ENCODE assay signal across 8 cellular contexts in genomic region chr4:6716018-6716911, GRCh38. TPM values are rescaled to one million over a fixed set of nuclear protein-coding genes. Genes with fewer than 3 reads are reported as not detected.
A peak's percentile ranks its signal among the peaks of the same experiment; 100 is the strongest.
DNase-seq lines count a peak whose midpoint lies in the region; ATAC-seq lines count a peak whose summit lies in the region.

TSS of gene BLOC1S4 (plus strand) at chr4:6716174. CDS start at chr4:6716210, 36 bp downstream.

- peak within 1 kb of the TSS; percentile 92 for H3K27ac Mint-ChIP-seq in activated T-helper 17 cell treated with anti-CD3 and anti-CD28 coated beads, Interleukin-2, amount 50 U/mL, for 72 hours
- peak within 1 kb of the TSS; percentile 92 to 95 for H3K27ac Mint-ChIP-seq in natural killer cell treated with Interleukin-12 subunit alpha and Interleukin-12 subunit beta and Interleukin-15 and Interleukin-18, amount 100 ng/mL, for 72 hours

- peak; percentile 79 for ATAC-seq in GM21723 (IDR thresholded peaks at IDR 0.05; ENCODE audit: unreplicated experiment)
- ATAC-seq in activated T-helper 17 cell treated with anti-CD3 and anti-CD28 coated beads, Interleukin-2, amount 50 U/mL, for 72 hours (replicated peaks) = peak; percentile 85
- ATAC-seq in natural killer cell treated with Interleukin-12 subunit alpha and Interleukin-12 subunit beta and Interleukin-15 and Interleukin-18, amount 100 ng/mL, for 72 hours = peak; percentile 94 to 95

- no peaks in the 10 kb centered on the region for H3K9me3 Mint-ChIP-seq in activated T-helper 17 cell treated with anti-CD3 and anti-CD28 coated beads, Interleukin-2, amount 50 U/mL, for 72 hours
- H3K9me3 Mint-ChIP-seq in natural killer cell treated with Interleukin-12 subunit alpha and Interleukin-12 subunit beta and Interleukin-15 and Interleukin-18, amount 100 ng/mL, for 72 hours = no peaks in the 10 kb centered on the region

- DNase-seq in DMS79 treated with DMSO at 0.1 percent for 48 hours (lab: John Stamatoyannopoulos, UW) (peak; percentile 44), KG1 (lab: John Stamatoyannopoulos, UW) (peak; percentile 86), RPMI7951 (ENCODE audit: low read depth) (peak; percentile 85), fibroblast of peridontal ligament (ENCODE audit: extremely low read depth) (peak; percentile 88)
- peak; percentile 93 for DNase-seq in natural killer cell treated with Interleukin-12 subunit alpha and Interleukin-12 subunit beta and Interleukin-15 and Interleukin-18, amount 100 ng/mL, for 72 hours (ENCODE audit: low spot score)
- DNase-seq in stimulated activated naive CD4-positive, alpha-beta T cell treated with Interleukin-2 at 50 U/mL for 16 hours (lab: John Stamatoyannopoulos, UW) = peak; percentile 80

- H3K4me3 Mint-ChIP-seq in activated T-helper 17 cell treated with anti-CD3 and anti-CD28 coated beads, Interleukin-2, amount 50 U/mL, for 72 hours = peak within 1 kb of the TSS; percentile 87
- H3K4me3 Mint-ChIP-seq in natural killer cell treated with Interleukin-12 subunit alpha and Interleukin-12 subunit beta and Interleukin-15 and Interleukin-18, amount 100 ng/mL, for 72 hours = peak within 1 kb of the TSS; percentile 90

- H3K36me3 Mint-ChIP-seq in activated T-helper 17 cell treated with anti-CD3 and anti-CD28 coated beads, Interleukin-2, amount 50 U/mL, for 72 hours (ENCODE audit: low read depth) = peaks cover 22% of the 10 kb centered on the region
- no peaks in the 10 kb centered on the region for H3K36me3 Mint-ChIP-seq in natural killer cell treated with Interleukin-12 subunit alpha and Interleukin-12 subunit beta and Interleukin-15 and Interleukin-18, amount 100 ng/mL, for 72 hours

- H3K27me3 Mint-ChIP-seq in activated T-helper 17 cell treated with anti-CD3 and anti-CD28 coated beads, Interleukin-2, amount 50 U/mL, for 72 hours = no peaks in the 10 kb centered on the region
- no peaks in the 10 kb centered on the region for H3K27me3 Mint-ChIP-seq in natural killer cell treated with Interleukin-12 subunit alpha and Interleukin-12 subunit beta and Interleukin-15 and Interleukin-18, amount 100 ng/mL, for 72 hours

- peaks cover 13% of the 10 kb centered on the region for H3K4me1 Mint-ChIP-seq in activated T-helper 17 cell treated with anti-CD3 and anti-CD28 coated beads, Interleukin-2, amount 50 U/mL, for 72 hours
- peaks cover 27 to 29% of the 10 kb centered on the region in 2 donors for H3K4me1 Mint-ChIP-seq in natural killer cell treated with Interleukin-12 subunit alpha and Interleukin-12 subunit beta and Interleukin-15 and Interleukin-18, amount 100 ng/mL, for 72 hours (ENCODE audit: low read depth in 2 of 2)

RNA-seq across cellular contexts. Expression of gene BLOC1S4, which starts in this region (rescaled TPM):
- 11.5 and 21.2 TPM in 2 replicates for total RNA-seq in RPMI7951 (2014; rRNA removed; shearing (Covaris generic))
- 10 to 100 TPM; 15.9 to 17.7 TPM for total RNA-seq in activated T-helper 17 cell treated with anti-CD3 and anti-CD28 coated beads, Interleukin-2, amount 50 U/mL, for 72 hours
- total RNA-seq in natural killer cell treated with Interleukin-12 subunit alpha and Interleukin-12 subunit beta and Interleukin-15 and Interleukin-18, amount 100 ng/mL, for 72 hours = 10 to 100 TPM; 15.9 to 16.7 TPM

Comparison
In these comparisons a context has a peak if more than half of its experiments do, and no peak if none do; other contexts are left out.
1. Peak in every context shown above with its lines: DNase-seq and ATAC-seq.